Comparison of ENCODE assay signal across 8 cellular contexts in the genomic region with DNA sequence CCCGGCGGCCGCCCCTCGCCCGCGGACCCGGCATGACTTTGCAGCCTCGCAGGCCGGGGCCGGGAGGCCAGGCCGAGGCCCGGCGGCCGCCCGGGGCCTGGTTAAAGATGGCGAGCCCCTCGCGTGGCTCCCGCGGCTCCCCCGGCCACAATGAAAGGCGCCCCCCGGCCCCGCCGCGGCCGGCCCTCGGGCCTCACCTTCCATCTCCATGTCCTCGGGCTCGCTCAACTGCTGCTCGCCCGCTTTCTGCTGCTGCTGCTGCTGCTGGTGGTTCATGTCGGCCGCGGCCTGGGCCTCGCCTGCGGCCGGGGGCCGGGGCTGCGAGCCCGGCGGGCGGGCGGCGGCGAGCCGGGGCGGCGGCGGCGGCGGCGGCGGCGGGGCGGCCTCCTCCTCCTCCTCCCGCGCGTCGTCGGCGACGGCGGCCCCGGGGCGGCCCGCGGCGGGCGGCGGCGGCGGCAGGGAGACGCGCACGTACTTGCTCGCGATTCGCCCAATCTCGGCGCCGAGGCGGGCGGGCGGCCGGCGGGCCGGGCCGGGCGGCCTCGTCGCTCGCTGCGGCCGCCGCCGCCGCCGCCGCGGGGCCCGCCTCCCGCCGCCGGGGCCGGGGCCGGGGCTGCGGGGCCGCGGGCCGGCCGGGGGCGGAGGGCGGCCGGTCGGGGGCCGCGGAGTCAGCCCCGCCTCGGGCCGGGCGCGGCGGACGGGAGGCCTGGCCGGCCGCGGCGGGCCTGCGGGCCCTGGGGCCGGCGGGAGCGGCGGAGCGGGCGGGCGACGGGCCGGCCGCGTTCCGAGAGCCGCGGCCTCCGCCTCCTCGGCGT. TPM values are rescaled to one million over a fixed set of nuclear protein-coding genes. Genes with fewer than 3 reads are reported as not detected.
DNase-seq lines count a peak whose midpoint lies in the region; ATAC-seq and TF ChIP-seq lines count a peak whose summit lies in the region.

No MANE protein-coding gene starts in this region.

- H3K27me3 ChIP-seq in H7 (ENCODE audit: control insufficient read depth, insufficient read depth, low read length) (peaks cover 2% of the 10 kb centered on the region; the same call in 1 of the 2 replicates), SJCRH30 (no peaks in the 10 kb centered on the region), ovary (no peaks in the 10 kb centered on the region)

- H3K4me1 ChIP-seq in SJCRH30 (peaks cover 19% of the 10 kb centered on the region), ovary (ENCODE audit: insufficient read depth) (peaks cover 20% of the 10 kb centered on the region)

- TF ChIP-seq CTCF in C4-2B (conservative IDR thresholded peaks at IDR 0.05): no peak
- TF ChIP-seq CTCF in epithelial cell of proximal tubule (conservative IDR thresholded peaks at IDR 0.05; ENCODE audit: low read depth, low read length): no peak
- no peak for TF ChIP-seq CTCF in ovary (IDR thresholded peaks at IDR 0.05)

- TF ChIP-seq POLR2A in ovary (IDR thresholded peaks at IDR 0.05): no peak

- no peak for ATAC-seq in HG03108 (IDR thresholded peaks at IDR 0.05; ENCODE audit: unreplicated experiment)

- H3K27ac ChIP-seq in C4-2B (peak overlapping the region; percentile 79), SJCRH30 (no peak overlapping the region), ovary (peak overlapping the region; percentile 56 to 70)

- H3K36me3 ChIP-seq in H7 (replicated peaks; ENCODE audit: control insufficient read depth, insufficient read depth, low read length) (no peaks in the 10 kb centered on the region), SJCRH30 (no peaks in the 10 kb centered on the region), ovary (no peaks in the 10 kb centered on the region)

- intact Hi-C loops in ovary (cut with DNase I): loop anchor here in 1 of 4 donors (5.0 kb wide), 1 partner anchor 129 kb away; a partner anchor contains a TSS

- WGBS in ovary, 3 donors: 0 to 2% (median 1%) methylated on average over 18 to 141 of the region's 147 CpGs

- H3K9me3 ChIP-seq in SJCRH30 (replicated peaks): no peaks in the 10 kb centered on the region
- H3K9me3 ChIP-seq in ovary: no peaks in the 10 kb centered on the region

- H3K4me3 ChIP-seq in H7 (ENCODE audit: insufficient read depth, low read depth, low read length) (peak overlapping the region; percentile 89), SJCRH30 (peak overlapping the region; percentile 73), epithelial cell of proximal tubule (ENCODE audit: low read depth, low read length) (peak overlapping the region; percentile 86), ovary (peak overlapping the region; percentile 67)

- DNase-seq in H7 (peak; percentile 71), SJCRH30 (peak; percentile 9 to 21), epithelial cell of proximal tubule (ENCODE audit: low read depth) (no peak), ovary (peak in 2 of 5 donors; percentile 28 to 57), HUDEP-2 (lab: John Stamatoyannopoulos, UW; ENCODE audit: unreplicated experiment in 76 of 76) (no peak)
- DNase-seq in activated CD4-positive, alpha-beta T cell treated with anti-CD3 and anti-CD28 coated beads for 4 hours: no peak

- no peak for TF ChIP-seq EP300 in ovary (IDR thresholded peaks at IDR 0.05)

RNA-seq across cellular contexts. Expression of a gene that starts 0.5 kb away (rescaled TPM):
- 63.6 and 80.7 TPM in 2 replicates for total RNA-seq in H7 (2014; rRNA removed; shearing (Covaris generic))
- total RNA-seq in SJCRH30 (2014; rRNA removed; shearing (Covaris generic)): 83.7 and 91.7 TPM in 2 replicates
- 58.6 and 91.4 TPM in 2 replicates for total RNA-seq in epithelial cell of proximal tubule
- total RNA-seq in ovary: 100 to 1,000 TPM in 2 of 7 donors, 10 to 100 TPM in 5; 73.8 to 104 (median 98.3) TPM
- 10 to 100 TPM; 28.1 to 86.3 TPM for polyA plus RNA-seq in ovary

Comparison
In these comparisons a context has a peak if more than half of its experiments do, and no peak if none do; other contexts are left out.
1. DNase-seq: peak in H7 (single experiment) and SJCRH30 (2 of 2); none in epithelial cell of proximal tubule (single experiment), HUDEP-2 (0 of 76) and activated CD4-positive, alpha-beta T cell treated with anti-CD3 and anti-CD28 coated beads for 4 hours (0 of 2).
2. Peak in every context shown above with its lines, with median percentiles within 50 percentile points of each other: H3K4me3 ChIP-seq.